Comparison of ENCODE assay signal across 15 cellular contexts in genomic region chr7:79455173-79455790, GRCh38. TPM values are rescaled to one million over a fixed set of nuclear protein-coding genes. Genes with fewer than 3 reads are reported as not detected.
DNase-seq lines count a peak whose midpoint lies in the region; ATAC-seq, FAIRE-seq and TF ChIP-seq lines count a peak whose summit lies in the region.
"Had no signal": no experiment of that assay in that cellular context is flagged by ENCODE, and none has a peak within 500 bp of the region (broad histone marks: within the 10 kb centered on the region; RNA-seq: fewer than 3 reads in every experiment).

No MANE protein-coding gene starts in this region.

- no peak for TF ChIP-seq RAD21 in SK-N-SH (IDR thresholded peaks at IDR 0.05; ENCODE audit: low read length)

- WGBS in SK-N-SH (ENCODE audit: low lambda C conversion rate): 90% methylated on average over 5 of the region's 5 CpGs
- WGBS in tibial nerve, 2 donors: 60 to 74% methylated on average over 5 of the region's 5 CpGs
- 43 to 57% methylated on average over 5 of the region's 5 CpGs for WGBS in pancreas, 2 donors

- H3K4me1 Mint-ChIP-seq in nephron progenitor cell: peaks cover 38% of the 10 kb centered on the region
- H3K4me1 Mint-ChIP-seq in stimulated activated effector memory CD8-positive, alpha-beta T cell treated with anti-CD3 and anti-CD28 coated beads, Interleukin-12 subunit alpha, Interleukin-12 subunit beta, amount 100 ng/mL, for 72 hours: no peaks in the 10 kb centered on the region

- TF ChIP-seq POLR2A in tibial nerve (IDR thresholded peaks at IDR 0.05): no peak

- DNase-seq in SK-N-SH: no peak
- DNase-seq in fibroblast of pulmonary artery (ENCODE audit: low read depth): no peak
- no peak for DNase-seq in nephron progenitor cell
- DNase-seq in tibial nerve (ENCODE audit: low spot score in 2 of 2): no peak
- no peak for DNase-seq in NAMALWA (ENCODE audit: low spot score)
- DNase-seq in pancreas: no peak
- no peak for DNase-seq in stimulated activated effector memory CD8-positive, alpha-beta T cell treated with anti-CD3 and anti-CD28 coated beads, Interleukin-12 subunit alpha, Interleukin-12 subunit beta, amount 100 ng/mL, for 72 hours (ENCODE audit: low spot score in 2 of 2)
- no peak for DNase-seq in NCI-H524 (lab: John Stamatoyannopoulos, UW)
- DNase-seq: activated CD4-positive, alpha-beta T cell treated with anti-CD3 and anti-CD28 coated beads, Interleukin-2, amount 50 U/mL, for 48 hours; activated naive CD4-positive, alpha-beta T cell treated with anti-CD3 and anti-CD28 coated beads, Interleukin-2, amount 10 ng/mL, durations not matched to agents 7 days and 5 days; DMS 273 treated with DMSO at 0.1 percent for 48 hours; NCI-H1092; SW 1271; trophoblast cell had no signal

- H3K27ac Mint-ChIP-seq in nephron progenitor cell: no peak overlapping the region
- H3K27ac Mint-ChIP-seq in stimulated activated effector memory CD8-positive, alpha-beta T cell treated with anti-CD3 and anti-CD28 coated beads, Interleukin-12 subunit alpha, Interleukin-12 subunit beta, amount 100 ng/mL, for 72 hours: no peak overlapping the region
- H3K27ac Mint-ChIP-seq: activated naive CD4-positive, alpha-beta T cell treated with anti-CD3 and anti-CD28 coated beads, Interleukin-2, amount 10 ng/mL, durations not matched to agents 7 days and 5 days had no signal

- no peak overlapping the region for H2AFZ ChIP-seq in SK-N-SH (ENCODE audit: low read depth)

- H3K9me2 ChIP-seq in SK-N-SH: no peaks in the 10 kb centered on the region

- intact Hi-C loops in pancreas (cut with DNase I): no loop called here

- H3K27me3 ChIP-seq in SK-N-SH (ENCODE audit: insufficient read depth) (no peaks in the 10 kb centered on the region), tibial nerve (no peaks in the 10 kb centered on the region), pancreas (peaks cover 0 to 8% (median 0%) of the 10 kb centered on the region in 4 donors)

- no peak for TF ChIP-seq CTCF in SK-N-SH (IDR thresholded peaks at IDR 0.05)
- TF ChIP-seq CTCF in fibroblast of pulmonary artery (IDR thresholded peaks at IDR 0.05; ENCODE audit: low read length, missing control alignments): no peak
- no peak for TF ChIP-seq CTCF in nephron progenitor cell (IDR thresholded peaks at IDR 0.05)
- TF ChIP-seq CTCF in tibial nerve (IDR thresholded peaks at IDR 0.05): no peak
- no peak for TF ChIP-seq CTCF in pancreas (IDR thresholded peaks at IDR 0.05)

- POLR2A ChIA-PET in SK-N-SH (lab: Yijun Ruan, JAX): no interaction called here

- H3K27me3 Mint-ChIP-seq in nephron progenitor cell (ENCODE audit: low read depth, poor library complexity): peaks cover 7% of the 10 kb centered on the region

- H3K27ac ChIP-seq in SK-N-SH (ENCODE audit: low read depth in 2 of 2, low read length in 1 of 2): peak overlapping the region in 1 of 2 experiments; percentile 88; a peak in 2 of 4 replicates
- peak overlapping the region in 3 of 4 donors; percentile 83 to 97 (median 94) for H3K27ac ChIP-seq in tibial nerve
- H3K27ac ChIP-seq in pancreas: no peak overlapping the region

- H3K9ac ChIP-seq in SK-N-SH: peak overlapping the region; percentile 95; the same call in 1 of the 2 replicates

- CTCF ChIA-PET in SK-N-SH (lab: Yijun Ruan, JAX): interaction anchor here (1.1 to 1.3 kb wide), 4 partner anchors 15 to 364 kb away, joined by 3 to 4 read pairs (median 3); no protein-coding TSS in a partner anchor

- H3K36me3 ChIP-seq in SK-N-SH (replicated peaks in 1 of 2; ENCODE audit: control insufficient read depth in 1 of 2, insufficient read depth in 2 of 2, low read length in 1 of 2): peaks cover 38 to 46% of the 10 kb centered on the region in 2 experiments
- no peaks in the 10 kb centered on the region for H3K36me3 ChIP-seq in tibial nerve
- no peaks in the 10 kb centered on the region for H3K36me3 ChIP-seq in pancreas

- no peak for TF ChIP-seq EP300 in SK-N-SH (IDR thresholded peaks at IDR 0.05; ENCODE audit: borderline replicate concordance in 1 of 2, low read depth in 1 of 2, low read length in 1 of 2)
- TF ChIP-seq EP300 in tibial nerve (IDR thresholded peaks at IDR 0.05): no peak

- H3K4me1 ChIP-seq in SK-N-SH (ENCODE audit: control insufficient read depth in 1 of 2, insufficient read depth in 2 of 2, low read depth in 1 of 2, low read length in 1 of 2) (peaks cover 0 to 26% of the 10 kb centered on the region in 2 experiments; a peak in 2 of 4 replicates), tibial nerve (peaks cover 0 to 52% (median 15%) of the 10 kb centered on the region in 4 donors), pancreas (no peaks in the 10 kb centered on the region)

- peaks cover 15% of the 10 kb centered on the region for H3K36me3 Mint-ChIP-seq in nephron progenitor cell (ENCODE audit: low read depth)
- H3K36me3 Mint-ChIP-seq in stimulated activated effector memory CD8-positive, alpha-beta T cell treated with anti-CD3 and anti-CD28 coated beads, Interleukin-12 subunit alpha, Interleukin-12 subunit beta, amount 100 ng/mL, for 72 hours: no peaks in the 10 kb centered on the region
- H3K36me3 Mint-ChIP-seq: activated naive CD4-positive, alpha-beta T cell treated with anti-CD3 and anti-CD28 coated beads, Interleukin-2, amount 10 ng/mL, durations not matched to agents 7 days and 5 days had no signal

- peak overlapping the region; percentile 98 for H3K4me2 ChIP-seq in SK-N-SH

- H3K9me3 Mint-ChIP-seq in nephron progenitor cell: no peaks in the 10 kb centered on the region
- H3K9me3 Mint-ChIP-seq in stimulated activated effector memory CD8-positive, alpha-beta T cell treated with anti-CD3 and anti-CD28 coated beads, Interleukin-12 subunit alpha, Interleukin-12 subunit beta, amount 100 ng/mL, for 72 hours: peaks cover 15% of the 10 kb centered on the region
- H3K9me3 Mint-ChIP-seq: activated naive CD4-positive, alpha-beta T cell treated with anti-CD3 and anti-CD28 coated beads, Interleukin-2, amount 10 ng/mL, durations not matched to agents 7 days and 5 days had no signal

- peaks cover 5% of the 10 kb centered on the region for H3F3A ChIP-seq in SK-N-SH (replicated peaks; ENCODE audit: insufficient read depth)

- H3K4me3 Mint-ChIP-seq in nephron progenitor cell: peak overlapping the region; percentile 94
- H3K4me3 Mint-ChIP-seq in stimulated activated effector memory CD8-positive, alpha-beta T cell treated with anti-CD3 and anti-CD28 coated beads, Interleukin-12 subunit alpha, Interleukin-12 subunit beta, amount 100 ng/mL, for 72 hours: no peak overlapping the region
- H3K4me3 Mint-ChIP-seq: activated naive CD4-positive, alpha-beta T cell treated with anti-CD3 and anti-CD28 coated beads, Interleukin-2, amount 10 ng/mL, durations not matched to agents 7 days and 5 days had no signal

- peak overlapping the region; percentile 66 to 82 for H3K4me3 ChIP-seq in SK-N-SH (ENCODE audit: low read depth in 2 of 2, low read length in 1 of 2)
- H3K4me3 ChIP-seq in fibroblast of pulmonary artery (replicated peaks; ENCODE audit: low read depth, low read length): peak overlapping the region; percentile 77
- peak overlapping the region in 3 of 4 donors; percentile 3 to 69 (median 64) for H3K4me3 ChIP-seq in tibial nerve
- no peak overlapping the region for H3K4me3 ChIP-seq in pancreas

- peaks cover 42% of the 10 kb centered on the region for H3K79me2 ChIP-seq in SK-N-SH (ENCODE audit: insufficient read depth)

- H4K20me1 ChIP-seq in SK-N-SH (ENCODE audit: insufficient read depth): no peaks in the 10 kb centered on the region

- no peak for ATAC-seq in pancreas
- no peak for ATAC-seq in stimulated activated effector memory CD8-positive, alpha-beta T cell treated with anti-CD3 and anti-CD28 coated beads, Interleukin-12 subunit alpha, Interleukin-12 subunit beta, amount 100 ng/mL, for 72 hours

- no peak for FAIRE-seq in pancreas (lab: Jason Lieb, UNC)
- FAIRE-seq: GM12891 had no signal

- H3K9me3 ChIP-seq in SK-N-SH (no peaks in the 10 kb centered on the region), tibial nerve (no peaks in the 10 kb centered on the region), pancreas (no peaks in the 10 kb centered on the region)

TF ChIP-seq in SK-N-SH, 30 proteins besides CTCF, POLR2A, EP300 and RAD21:
- TF ChIP-seq TAF1 (IDR thresholded peaks at IDR 0.05; ENCODE audit: borderline replicate concordance, low read depth, low read length): no peak
- TF ChIP-seq NFIC (IDR thresholded peaks at IDR 0.05; ENCODE audit: borderline replicate concordance): no peak
- TF ChIP-seq TEAD4 (IDR thresholded peaks at IDR 0.05; ENCODE audit: borderline replicate concordance, insufficient read depth): no peak
- no peak for TF ChIP-seq NRF1 (IDR thresholded peaks at IDR 0.05; ENCODE audit: low read depth, low read length)
- TF ChIP-seq, protein P1, sequence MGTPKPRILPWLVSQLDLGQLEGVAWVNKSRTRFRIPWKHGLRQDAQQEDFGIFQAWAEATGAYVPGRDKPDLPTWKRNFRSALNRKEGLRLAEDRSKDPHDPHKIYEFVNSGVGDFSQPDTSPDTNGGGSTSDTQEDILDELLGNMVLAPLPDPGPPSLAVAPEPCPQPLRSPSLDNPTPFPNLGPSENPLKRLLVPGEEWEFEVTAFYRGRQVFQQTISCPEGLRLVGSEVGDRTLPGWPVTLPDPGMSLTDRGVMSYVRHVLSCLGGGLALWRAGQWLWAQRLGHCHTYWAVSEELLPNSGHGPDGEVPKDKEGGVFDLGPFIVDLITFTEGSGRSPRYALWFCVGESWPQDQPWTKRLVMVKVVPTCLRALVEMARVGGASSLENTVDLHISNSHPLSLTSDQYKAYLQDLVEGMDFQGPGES (IDR thresholded peaks at IDR 0.05; ENCODE audit: low read depth, low read length): no peak
- TF ChIP-seq RXRA (IDR thresholded peaks at IDR 0.05; ENCODE audit: borderline replicate concordance, low read depth): no peak
- no peak for TF ChIP-seq CHD2 (IDR thresholded peaks at IDR 0.05; ENCODE audit: low read length, partially characterized antibody)
- no peak for TF ChIP-seq POLR2AphosphoS5 (IDR thresholded peaks at IDR 0.05; ENCODE audit: low read depth, low read length)

RNA-seq across cellular contexts. Expression of gene MAGI2, which starts 1.8 kb away (rescaled TPM):
- 1.1 and 1.2 TPM in 2 replicates for polyA plus RNA-seq in SK-N-SH (2012; rRNA removed)
- 1.5 TPM in 2 replicates for polyA plus RNA-seq in SK-N-SH (2012; cell fraction: cytosol; rRNA removed)
- 1.7 and 3.3 TPM in 2 replicates for polyA plus RNA-seq in SK-N-SH (2012; cell fraction: nucleus; rRNA removed)
- total RNA-seq in tibial nerve: 10 to 100 TPM; 33.6 to 58.2 (median 55.6) TPM
- total RNA-seq in pancreas: 1 to 10 TPM; 1.3 to 4.0 (median 2.0) TPM
- polyA plus RNA-seq in pancreas: 1 to 10 TPM; 1.6 to 3.8 TPM

Comparison
In these comparisons a context has a peak if more than half of its experiments do, and no peak if none do; other contexts are left out.
1. H3K27ac ChIP-seq: peak in tibial nerve (3 of 4); none in pancreas (0 of 4).
2. H3K4me3 ChIP-seq: peak in SK-N-SH (2 of 2), fibroblast of pulmonary artery (single experiment) and tibial nerve (3 of 4); none in pancreas (0 of 4).
3. RNA of gene MAGI2, which starts 1.8 kb away (total RNA-seq): 33.6 to 58.2 TPM in tibial nerve; 1.3 to 4.0 TPM in pancreas; every median in the first group is over 4 times any median in the second.